1 cellular context compared by ENCODE assay signal in the genomic region with DNA sequence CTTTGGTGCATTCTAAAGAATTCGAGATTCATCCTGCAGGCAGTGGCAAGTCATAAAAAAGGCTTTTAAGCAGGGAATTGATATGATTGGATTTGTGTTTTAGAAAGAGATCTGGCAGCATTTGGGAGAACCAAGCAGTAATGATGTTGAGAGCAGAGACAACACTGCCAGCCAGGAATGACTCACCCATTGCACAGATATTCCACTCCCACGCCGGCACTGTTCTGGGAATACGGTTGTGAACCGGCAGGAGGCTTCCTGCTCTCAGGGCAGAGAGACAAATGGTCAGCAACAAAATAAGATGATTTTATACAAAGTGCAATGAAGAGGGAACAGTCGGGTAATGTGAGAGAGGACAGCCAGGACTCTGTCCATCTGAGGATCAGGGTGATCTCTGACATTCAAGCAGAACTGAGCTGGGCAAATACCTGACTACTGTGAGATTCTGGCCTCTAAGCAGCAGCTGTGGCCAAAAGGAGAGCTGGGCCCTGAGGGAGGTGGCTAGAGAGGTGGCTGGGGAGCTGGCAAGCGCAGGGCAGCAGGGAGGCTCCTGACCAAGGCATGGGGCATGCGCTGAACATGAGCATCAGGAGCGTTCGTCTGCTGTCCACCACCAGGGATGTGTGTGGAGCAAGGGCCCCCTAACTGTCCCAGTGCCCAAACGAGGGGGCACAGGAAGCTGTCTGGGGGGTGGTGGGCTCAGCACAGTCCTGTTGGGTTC.
TF ChIP-seq lines count a peak whose summit lies in the region.

No MANE protein-coding gene starts in this region.

TF ChIP-seq in K562, 482 proteins besides CTCF, POLR2A, EP300 and RAD21 (continues in another document):
- TF ChIP-seq, protein P1, sequence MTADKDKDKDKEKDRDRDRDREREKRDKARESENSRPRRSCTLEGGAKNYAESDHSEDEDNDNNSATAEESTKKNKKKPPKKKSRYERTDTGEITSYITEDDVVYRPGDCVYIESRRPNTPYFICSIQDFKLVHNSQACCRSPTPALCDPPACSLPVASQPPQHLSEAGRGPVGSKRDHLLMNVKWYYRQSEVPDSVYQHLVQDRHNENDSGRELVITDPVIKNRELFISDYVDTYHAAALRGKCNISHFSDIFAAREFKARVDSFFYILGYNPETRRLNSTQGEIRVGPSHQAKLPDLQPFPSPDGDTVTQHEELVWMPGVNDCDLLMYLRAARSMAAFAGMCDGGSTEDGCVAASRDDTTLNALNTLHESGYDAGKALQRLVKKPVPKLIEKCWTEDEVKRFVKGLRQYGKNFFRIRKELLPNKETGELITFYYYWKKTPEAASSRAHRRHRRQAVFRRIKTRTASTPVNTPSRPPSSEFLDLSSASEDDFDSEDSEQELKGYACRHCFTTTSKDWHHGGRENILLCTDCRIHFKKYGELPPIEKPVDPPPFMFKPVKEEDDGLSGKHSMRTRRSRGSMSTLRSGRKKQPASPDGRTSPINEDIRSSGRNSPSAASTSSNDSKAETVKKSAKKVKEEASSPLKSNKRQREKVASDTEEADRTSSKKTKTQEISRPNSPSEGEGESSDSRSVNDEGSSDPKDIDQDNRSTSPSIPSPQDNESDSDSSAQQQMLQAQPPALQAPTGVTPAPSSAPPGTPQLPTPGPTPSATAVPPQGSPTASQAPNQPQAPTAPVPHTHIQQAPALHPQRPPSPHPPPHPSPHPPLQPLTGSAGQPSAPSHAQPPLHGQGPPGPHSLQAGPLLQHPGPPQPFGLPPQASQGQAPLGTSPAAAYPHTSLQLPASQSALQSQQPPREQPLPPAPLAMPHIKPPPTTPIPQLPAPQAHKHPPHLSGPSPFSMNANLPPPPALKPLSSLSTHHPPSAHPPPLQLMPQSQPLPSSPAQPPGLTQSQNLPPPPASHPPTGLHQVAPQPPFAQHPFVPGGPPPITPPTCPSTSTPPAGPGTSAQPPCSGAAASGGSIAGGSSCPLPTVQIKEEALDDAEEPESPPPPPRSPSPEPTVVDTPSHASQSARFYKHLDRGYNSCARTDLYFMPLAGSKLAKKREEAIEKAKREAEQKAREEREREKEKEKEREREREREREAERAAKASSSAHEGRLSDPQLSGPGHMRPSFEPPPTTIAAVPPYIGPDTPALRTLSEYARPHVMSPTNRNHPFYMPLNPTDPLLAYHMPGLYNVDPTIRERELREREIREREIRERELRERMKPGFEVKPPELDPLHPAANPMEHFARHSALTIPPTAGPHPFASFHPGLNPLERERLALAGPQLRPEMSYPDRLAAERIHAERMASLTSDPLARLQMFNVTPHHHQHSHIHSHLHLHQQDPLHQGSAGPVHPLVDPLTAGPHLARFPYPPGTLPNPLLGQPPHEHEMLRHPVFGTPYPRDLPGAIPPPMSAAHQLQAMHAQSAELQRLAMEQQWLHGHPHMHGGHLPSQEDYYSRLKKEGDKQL (CRISPR knock-in tag; IDR thresholded peaks at IDR 0.05; ENCODE audit: borderline replicate concordance), result no peak
- no peak for TF ChIP-seq HNRNPH1 (optimal IDR thresholded peaks at IDR 0.05; ENCODE audit: low read depth, low read length)
- no peak for TF ChIP-seq STAG1 (CRISPR knock-in tag; IDR thresholded peaks at IDR 0.05; ENCODE audit: borderline replicate concordance)
- TF ChIP-seq ZNF41 (CRISPR knock-in tag; conservative IDR thresholded peaks at IDR 0.05), result no peak
- no peak for TF ChIP-seq KDM4B (IDR thresholded peaks at IDR 0.05; ENCODE audit: borderline replicate concordance in 2 of 2, low read depth in 1 of 2)
- TF ChIP-seq, protein P2, sequence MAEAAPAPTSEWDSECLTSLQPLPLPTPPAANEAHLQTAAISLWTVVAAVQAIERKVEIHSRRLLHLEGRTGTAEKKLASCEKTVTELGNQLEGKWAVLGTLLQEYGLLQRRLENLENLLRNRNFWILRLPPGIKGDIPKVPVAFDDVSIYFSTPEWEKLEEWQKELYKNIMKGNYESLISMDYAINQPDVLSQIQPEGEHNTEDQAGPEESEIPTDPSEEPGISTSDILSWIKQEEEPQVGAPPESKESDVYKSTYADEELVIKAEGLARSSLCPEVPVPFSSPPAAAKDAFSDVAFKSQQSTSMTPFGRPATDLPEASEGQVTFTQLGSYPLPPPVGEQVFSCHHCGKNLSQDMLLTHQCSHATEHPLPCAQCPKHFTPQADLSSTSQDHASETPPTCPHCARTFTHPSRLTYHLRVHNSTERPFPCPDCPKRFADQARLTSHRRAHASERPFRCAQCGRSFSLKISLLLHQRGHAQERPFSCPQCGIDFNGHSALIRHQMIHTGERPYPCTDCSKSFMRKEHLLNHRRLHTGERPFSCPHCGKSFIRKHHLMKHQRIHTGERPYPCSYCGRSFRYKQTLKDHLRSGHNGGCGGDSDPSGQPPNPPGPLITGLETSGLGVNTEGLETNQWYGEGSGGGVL (CRISPR knock-in tag; IDR thresholded peaks at IDR 0.05), result no peak
- peak; percentile 96 for TF ChIP-seq JUND (IDR thresholded peaks at IDR 0.05; ENCODE audit: borderline replicate concordance, low read depth, low read length)
- peak; percentile 87; the same call in 2 of the 3 replicates for TF ChIP-seq JUND (tag; IDR thresholded peaks at IDR 0.05; ENCODE audit: borderline replicate concordance, low read depth, low read length)
- no peak for TF ChIP-seq THRAP3 (IDR thresholded peaks at IDR 0.05; ENCODE audit: borderline replicate concordance)
- TF ChIP-seq SMARCE1 (IDR thresholded peaks at IDR 0.05), result peak; percentile 72
- no peak for TF ChIP-seq POLR2AphosphoS2 (IDR thresholded peaks at IDR 0.05; ENCODE audit: low read length)
- TF ChIP-seq MEF2D (tag; conservative IDR thresholded peaks at IDR 0.05; ENCODE audit: low read depth), result no peak
- TF ChIP-seq DPF2 (IDR thresholded peaks at IDR 0.05), result peak; percentile 58; the same call in 1 of the 2 replicates
- TF ChIP-seq NR3C1 (CRISPR knock-in tag; IDR thresholded peaks at IDR 0.05), result no peak
- TF ChIP-seq, protein P3, sequence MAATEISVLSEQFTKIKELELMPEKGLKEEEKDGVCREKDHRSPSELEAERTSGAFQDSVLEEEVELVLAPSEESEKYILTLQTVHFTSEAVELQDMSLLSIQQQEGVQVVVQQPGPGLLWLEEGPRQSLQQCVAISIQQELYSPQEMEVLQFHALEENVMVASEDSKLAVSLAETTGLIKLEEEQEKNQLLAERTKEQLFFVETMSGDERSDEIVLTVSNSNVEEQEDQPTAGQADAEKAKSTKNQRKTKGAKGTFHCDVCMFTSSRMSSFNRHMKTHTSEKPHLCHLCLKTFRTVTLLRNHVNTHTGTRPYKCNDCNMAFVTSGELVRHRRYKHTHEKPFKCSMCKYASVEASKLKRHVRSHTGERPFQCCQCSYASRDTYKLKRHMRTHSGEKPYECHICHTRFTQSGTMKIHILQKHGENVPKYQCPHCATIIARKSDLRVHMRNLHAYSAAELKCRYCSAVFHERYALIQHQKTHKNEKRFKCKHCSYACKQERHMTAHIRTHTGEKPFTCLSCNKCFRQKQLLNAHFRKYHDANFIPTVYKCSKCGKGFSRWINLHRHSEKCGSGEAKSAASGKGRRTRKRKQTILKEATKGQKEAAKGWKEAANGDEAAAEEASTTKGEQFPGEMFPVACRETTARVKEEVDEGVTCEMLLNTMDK (IDR thresholded peaks at IDR 0.05; ENCODE audit: borderline replicate concordance, insufficient read depth, low read depth, low read length, poor library complexity, severe bottlenecking), result peak; percentile 13
- no peak for TF ChIP-seq TAF15 (IDR thresholded peaks at IDR 0.05; ENCODE audit: low read depth, low read length)
- TF ChIP-seq ZNF24 (IDR thresholded peaks at IDR 0.05), result peak; percentile 78
- TF ChIP-seq NR2C2 (CRISPR knock-in tag; IDR thresholded peaks at IDR 0.05), result no peak
- no peak for TF ChIP-seq NR2C2 (tag; IDR thresholded peaks at IDR 0.05)
- TF ChIP-seq, protein P4, sequence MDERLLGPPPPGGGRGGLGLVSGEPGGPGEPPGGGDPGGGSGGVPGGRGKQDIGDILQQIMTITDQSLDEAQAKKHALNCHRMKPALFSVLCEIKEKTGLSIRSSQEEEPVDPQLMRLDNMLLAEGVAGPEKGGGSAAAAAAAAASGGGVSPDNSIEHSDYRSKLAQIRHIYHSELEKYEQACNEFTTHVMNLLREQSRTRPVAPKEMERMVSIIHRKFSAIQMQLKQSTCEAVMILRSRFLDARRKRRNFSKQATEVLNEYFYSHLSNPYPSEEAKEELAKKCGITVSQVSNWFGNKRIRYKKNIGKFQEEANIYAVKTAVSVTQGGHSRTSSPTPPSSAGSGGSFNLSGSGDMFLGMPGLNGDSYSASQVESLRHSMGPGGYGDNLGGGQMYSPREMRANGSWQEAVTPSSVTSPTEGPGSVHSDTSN (CRISPR knock-in tag; IDR thresholded peaks at IDR 0.05; ENCODE audit: low read depth), result no peak
- TF ChIP-seq, protein P4 (tag; conservative IDR thresholded peaks at IDR 0.05; ENCODE audit: low read depth), result no peak
- TF ChIP-seq ZNF217 (CRISPR knock-in tag; IDR thresholded peaks at IDR 0.05), result no peak
- TF ChIP-seq MTA1 (IDR thresholded peaks at IDR 0.05; ENCODE audit: borderline replicate concordance), result no peak
- TF ChIP-seq SMAD4 (CRISPR knock-in tag; conservative IDR thresholded peaks at IDR 0.05), result 0 out of 2 replicates have a peak, but pooled peaks have one; percentile 27
- no peak for TF ChIP-seq POLR3G (IDR thresholded peaks at IDR 0.05; ENCODE audit: extremely low read depth, insufficient read length, insufficient replicate concordance)
- 0 out of 2 replicates have a peak, but pooled peaks have one; percentile 10 for TF ChIP-seq NFE2 (IDR thresholded peaks at IDR 0.05; ENCODE audit: low read depth)
- peak; percentile 81 for TF ChIP-seq JUN (IDR thresholded peaks at IDR 0.05; ENCODE audit: borderline replicate concordance, low read depth, low read length)
- TF ChIP-seq JUN (CRISPR knock-in tag; IDR thresholded peaks at IDR 0.05; ENCODE audit: borderline replicate concordance), result no peak
- TF ChIP-seq ZNF212 (CRISPR knock-in tag; IDR thresholded peaks at IDR 0.05), result no peak
- no peak for TF ChIP-seq ZNF764 (CRISPR knock-in tag; IDR thresholded peaks at IDR 0.05; ENCODE audit: low read depth)
- peak; percentile 44 for TF ChIP-seq FOS (IDR thresholded peaks at IDR 0.05; ENCODE audit: extremely low read depth, insufficient read length)
- no peak for TF ChIP-seq CBX2 (IDR thresholded peaks at IDR 0.05; ENCODE audit: insufficient read depth, low read length, poor library complexity, severe bottlenecking)
- peak; percentile 60; the same call in 1 of the 2 replicates for TF ChIP-seq SMARCC2 (IDR thresholded peaks at IDR 0.05; ENCODE audit: low read depth)
- peak; percentile 79 for TF ChIP-seq EGR1 (conservative IDR thresholded peaks at IDR 0.05)
- TF ChIP-seq POLR2H (tag; IDR thresholded peaks at IDR 0.05; ENCODE audit: low read depth), result no peak
- TF ChIP-seq, protein P5, sequence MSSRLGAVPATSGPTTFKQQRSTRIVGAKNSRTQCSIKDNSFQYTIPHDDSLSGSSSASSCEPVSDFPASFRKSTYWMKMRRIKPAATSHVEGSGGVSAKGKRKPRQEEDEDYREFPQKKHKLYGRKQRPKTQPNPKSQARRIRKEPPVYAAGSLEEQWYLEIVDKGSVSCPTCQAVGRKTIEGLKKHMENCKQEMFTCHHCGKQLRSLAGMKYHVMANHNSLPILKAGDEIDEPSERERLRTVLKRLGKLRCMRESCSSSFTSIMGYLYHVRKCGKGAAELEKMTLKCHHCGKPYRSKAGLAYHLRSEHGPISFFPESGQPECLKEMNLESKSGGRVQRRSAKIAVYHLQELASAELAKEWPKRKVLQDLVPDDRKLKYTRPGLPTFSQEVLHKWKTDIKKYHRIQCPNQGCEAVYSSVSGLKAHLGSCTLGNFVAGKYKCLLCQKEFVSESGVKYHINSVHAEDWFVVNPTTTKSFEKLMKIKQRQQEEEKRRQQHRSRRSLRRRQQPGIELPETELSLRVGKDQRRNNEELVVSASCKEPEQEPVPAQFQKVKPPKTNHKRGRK (tag; IDR thresholded peaks at IDR 0.05), result no peak
- no peak for TF ChIP-seq CHD2 (IDR thresholded peaks at IDR 0.05; ENCODE audit: low read depth, low read length)
- no peak for TF ChIP-seq ZKSCAN8 (CRISPR knock-in tag; IDR thresholded peaks at IDR 0.05)
- no peak for TF ChIP-seq PHTF2 (CRISPR knock-in tag; IDR thresholded peaks at IDR 0.05)
- TF ChIP-seq FOSL1 (tag; conservative IDR thresholded peaks at IDR 0.05), result peak; percentile 91
- TF ChIP-seq, protein P6, sequence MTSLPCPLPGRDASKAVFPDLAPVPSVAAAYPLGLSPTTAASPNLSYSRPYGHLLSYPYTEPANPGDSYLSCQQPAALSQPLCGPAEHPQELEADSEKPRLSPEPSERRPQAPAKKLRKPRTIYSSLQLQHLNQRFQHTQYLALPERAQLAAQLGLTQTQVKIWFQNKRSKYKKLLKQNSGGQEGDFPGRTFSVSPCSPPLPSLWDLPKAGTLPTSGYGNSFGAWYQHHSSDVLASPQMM (CRISPR knock-in tag; IDR thresholded peaks at IDR 0.05), result no peak
- no peak for TF ChIP-seq TCF7L2 (IDR thresholded peaks at IDR 0.05; ENCODE audit: low read depth, low read length)
- TF ChIP-seq PHF21A (IDR thresholded peaks at IDR 0.05; ENCODE audit: borderline replicate concordance, low read depth), result no peak
- peak; percentile 66 for TF ChIP-seq ARID1B (IDR thresholded peaks at IDR 0.05)
- TF ChIP-seq, protein P7, sequence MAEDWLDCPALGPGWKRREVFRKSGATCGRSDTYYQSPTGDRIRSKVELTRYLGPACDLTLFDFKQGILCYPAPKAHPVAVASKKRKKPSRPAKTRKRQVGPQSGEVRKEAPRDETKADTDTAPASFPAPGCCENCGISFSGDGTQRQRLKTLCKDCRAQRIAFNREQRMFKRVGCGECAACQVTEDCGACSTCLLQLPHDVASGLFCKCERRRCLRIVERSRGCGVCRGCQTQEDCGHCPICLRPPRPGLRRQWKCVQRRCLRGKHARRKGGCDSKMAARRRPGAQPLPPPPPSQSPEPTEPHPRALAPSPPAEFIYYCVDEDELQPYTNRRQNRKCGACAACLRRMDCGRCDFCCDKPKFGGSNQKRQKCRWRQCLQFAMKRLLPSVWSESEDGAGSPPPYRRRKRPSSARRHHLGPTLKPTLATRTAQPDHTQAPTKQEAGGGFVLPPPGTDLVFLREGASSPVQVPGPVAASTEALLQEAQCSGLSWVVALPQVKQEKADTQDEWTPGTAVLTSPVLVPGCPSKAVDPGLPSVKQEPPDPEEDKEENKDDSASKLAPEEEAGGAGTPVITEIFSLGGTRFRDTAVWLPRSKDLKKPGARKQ (CRISPR knock-in tag; IDR thresholded peaks at IDR 0.05), result no peak
